1 cellular context compared by ENCODE assay signal in genomic region chr2:25409044-25409443, GRCh38.
TF ChIP-seq lines count a peak whose summit lies in the region.

No MANE protein-coding gene starts in this region.

TF ChIP-seq in GM12878, 131 proteins besides CTCF, POLR2A, EP300 and RAD21 (continued from another document):
- TF ChIP-seq PAX5 (IDR thresholded peaks at IDR 0.05; ENCODE audit: borderline replicate concordance, low read depth, low read length): no peak
